9 cellular contexts compared by ENCODE assay signal in the genomic region with DNA sequence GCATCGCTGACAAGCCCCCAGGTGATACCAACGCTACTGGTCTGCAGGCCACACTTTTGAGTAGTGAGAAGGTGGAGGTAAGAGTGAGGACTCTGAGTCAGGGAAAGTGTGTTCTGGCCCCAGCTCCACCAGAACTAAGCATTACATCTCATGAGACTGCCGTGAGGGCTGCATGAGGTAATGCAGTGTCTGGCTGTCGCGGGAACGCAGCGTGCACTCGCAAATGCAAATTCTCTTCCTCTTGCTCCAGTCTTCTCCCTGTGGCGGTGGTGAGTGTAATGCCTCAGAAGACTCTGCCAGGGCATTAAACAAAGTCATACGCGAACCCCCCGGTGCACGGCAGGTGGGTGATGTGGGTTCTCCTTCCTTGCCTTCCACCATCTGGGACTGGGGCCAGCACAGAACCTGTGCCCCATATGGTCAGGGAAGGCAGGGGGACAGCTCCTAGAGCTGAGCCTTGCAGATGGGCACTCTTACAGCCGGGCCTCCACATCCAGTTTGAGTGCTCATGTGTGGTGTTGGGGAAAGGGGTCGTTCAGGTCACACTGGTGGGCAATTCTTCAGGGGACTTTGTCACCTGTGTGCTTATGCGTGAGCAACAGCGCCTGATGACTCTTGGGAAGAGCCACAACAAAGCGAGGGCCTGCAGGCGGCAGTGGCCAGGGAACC.
DNase-seq lines count a peak whose midpoint lies in the region; ATAC-seq and TF ChIP-seq lines count a peak whose summit lies in the region.
"Had no signal": no experiment of that assay in that cellular context is flagged by ENCODE, and none has a peak within 500 bp of the region (broad histone marks: within the 10 kb centered on the region; RNA-seq: fewer than 3 reads in every experiment).

No MANE protein-coding gene starts in this region.

- H3F3A ChIP-seq in PC-9 (ENCODE audit: insufficient read depth, low read depth) = no peaks in the 10 kb centered on the region

- H4K20me1 ChIP-seq in PC-9 (ENCODE audit: insufficient read depth) = no peaks in the 10 kb centered on the region

- TF ChIP-seq CTCF in PC-9 (conservative IDR thresholded peaks at IDR 0.05) = no peak

- H3K9me2 ChIP-seq in PC-9 (ENCODE audit: insufficient read depth) = no peaks in the 10 kb centered on the region

- H3K4me3 ChIP-seq in PC-9 = no peak overlapping the region

- no peaks in the 10 kb centered on the region for H3K79me2 ChIP-seq in PC-9 (ENCODE audit: low read depth)

- peak; percentile 61 for ATAC-seq in GM19043 (IDR thresholded peaks at IDR 0.05; ENCODE audit: low read depth, unreplicated experiment)
- peak; percentile 46 for ATAC-seq in HG03135 (IDR thresholded peaks at IDR 0.05; ENCODE audit: unreplicated experiment)
- peak; percentile 52 for ATAC-seq in esophagus mucosa

- no TSS peak for BruUV-seq in PC-9 (replicated peaks; lab: Mats Ljungman, UMichigan)

- POLR2A ChIA-PET in PC-9 (lab: Charles Lee; ENCODE audit: unreplicated experiment) = no interaction called here

- no peaks in the 10 kb centered on the region for H3K36me3 ChIP-seq in PC-9 (ENCODE audit: low read depth)

- H3K9me3 ChIP-seq in PC-9 (ENCODE audit: insufficient read depth, low read depth) = no peaks in the 10 kb centered on the region

- DNase-seq in DMS 273 treated with DMSO at 0.1 percent for 48 hours (lab: John Stamatoyannopoulos, UW) = peak; percentile 45
- DNase-seq in ureter (ENCODE audit: low spot score) = no peak
- DNase-seq in NCI-H2029 (lab: John Stamatoyannopoulos, UW) = no peak
- DNase-seq in dedifferentiated amniotic fluid mesenchymal stem cell (ENCODE audit: extremely low spot score) = no peak
- no peak for DNase-seq in PC-9
- DNase-seq: stimulated activated CD4-positive, alpha-beta T cell treated with anti-CD3 and anti-CD28 coated beads, Interleukin-2, amount 100 ng/mL, for 48 hours had no signal

- no peak overlapping the region for H3K27ac ChIP-seq in PC-9

- no peaks in the 10 kb centered on the region for H3K27me3 ChIP-seq in PC-9 (ENCODE audit: insufficient read depth, low read depth)

- H3K4me1 ChIP-seq in PC-9 (replicated peaks; ENCODE audit: insufficient read depth) = peaks cover 6% of the 10 kb centered on the region

- no peak overlapping the region for H3K4me2 ChIP-seq in PC-9

- intact Hi-C loops in PC-9 (cut with micrococcal nuclease; ENCODE audit: unreplicated experiment) = no loop called here

- H2AFZ ChIP-seq in PC-9 = no peak overlapping the region

- CTCF ChIA-PET in PC-9 (lab: Charles Lee) = no interaction called here
